In genomic region chr2:179461367-179461886, GRCh38 we compare ENCODE assay signal across 31 cellular contexts.
DNase-seq lines count a peak whose midpoint lies in the region; ATAC-seq, FAIRE-seq and TF ChIP-seq lines count a peak whose summit lies in the region.
"Had no signal": no experiment of that assay in that cellular context is flagged by ENCODE, and none has a peak within 500 bp of the region (broad histone marks: within the 10 kb centered on the region; RNA-seq: fewer than 3 reads in every experiment).

No MANE protein-coding gene starts in this region.

- TF ChIP-seq POLR2A in heart left ventricle (IDR thresholded peaks at IDR 0.05) = no peak

- no peaks in the 10 kb centered on the region for H3K9me2 ChIP-seq in GM23248 (ENCODE audit: insufficient read depth)

- H2AFZ ChIP-seq in GM23248 = no peak overlapping the region

- ATAC-seq in foreskin keratinocyte (no peak), esophagus mucosa (no peak), HG03439 (IDR thresholded peaks at IDR 0.05; ENCODE audit: unreplicated experiment) (no peak), heart left ventricle (no peak)
- ATAC-seq: heart right ventricle, natural killer cell had no signal

- H3K4me2 ChIP-seq in GM23248 (ENCODE audit: unreplicated experiment) = no peak overlapping the region

- H3K9ac ChIP-seq in GM23248 = no peak overlapping the region

- H3K27ac ChIP-seq in GM23248 (peak overlapping the region; percentile 97), foreskin keratinocyte (peak overlapping the region; percentile 83), heart left ventricle (no peak overlapping the region)
- H3K27ac ChIP-seq: cardiac muscle cell, esophagus muscularis mucosa, heart right ventricle, Peyer's patch, prostate gland, SJCRH30, VCaP had no signal

- no peaks in the 10 kb centered on the region for H3K36me3 ChIP-seq in GM23248 (ENCODE audit: low read depth)
- H3K36me3 ChIP-seq in heart left ventricle = no peaks in the 10 kb centered on the region
- H3K36me3 ChIP-seq: cardiac muscle cell, esophagus muscularis mucosa, heart right ventricle, Peyer's patch, prostate gland, SJCRH30, tibial nerve had no signal

- no peak overlapping the region for H3K4me3 ChIP-seq in GM23248
- H3K4me3 ChIP-seq in heart left ventricle = no peak overlapping the region
- H3K4me3 ChIP-seq: cardiac muscle cell, esophagus muscularis mucosa, heart right ventricle, Peyer's patch, prostate gland, SJCRH30, tibial nerve had no signal

- DNase-seq in GM23248 (no peak), RCC 7860 (ENCODE audit: low spot score) (no peak), foreskin keratinocyte (no peak), Kasumi-1 (lab: John Stamatoyannopoulos, UW) (no peak), heart left ventricle (no peak)
- DNase-seq: activated CD4-positive, alpha-beta T cell treated with anti-CD3 and anti-CD28 coated beads for 36 hours; activated effector memory CD4-positive, alpha-beta T cell treated with Interleukin-2 at 50 U/mL for 16 hours; activated T-cell treated with anti-CD3 and anti-CD28 coated beads for 4 hours; anterior cingulate cortex; cortex of kidney; effector memory CD4-positive, alpha-beta T cell; foreskin melanocyte; GOT3; heart right ventricle; natural killer cell; NCI-H1436 treated with DMSO at 0.1 percent for 48 hours; NCI-H748 treated with DMSO at 0.1 percent for 48 hours; Peyer's patch; SJCRH30; stimulated activated CD4-positive, alpha-beta T cell treated with anti-CD3 and anti-CD28 coated beads, Interleukin-15, amount 100 ng/mL, for 24 hours; stimulated activated CD4-positive, alpha-beta T cell treated with anti-CD3 and anti-CD28 coated beads, Interleukin-4, amount 100 ng/mL, for 4 hours; SW 1271; T-helper 9 cell had no signal

- peak; percentile 15 for FAIRE-seq in RCC 7860 (lab: Jason Lieb, UNC)
- FAIRE-seq: GM19239 had no signal

- peaks cover 10% of the 10 kb centered on the region for H3K4me1 ChIP-seq in GM23248 (ENCODE audit: insufficient read depth)
- H3K4me1 ChIP-seq in foreskin keratinocyte = peaks cover 9% of the 10 kb centered on the region
- no peaks in the 10 kb centered on the region for H3K4me1 ChIP-seq in heart left ventricle
- H3K4me1 ChIP-seq: heart right ventricle, Peyer's patch, prostate gland, SJCRH30, tibial nerve had no signal

- TF ChIP-seq CTCF in foreskin keratinocyte (conservative IDR thresholded peaks at IDR 0.05) (no peak), heart left ventricle (IDR thresholded peaks at IDR 0.05) (no peak)

- intact Hi-C loops in heart left ventricle (cut with DNase I) = no loop called here

- in situ Hi-C loops in GM23248 (cut with MboI) = no loop called here

- no peaks in the 10 kb centered on the region for H3K79me2 ChIP-seq in GM23248 (ENCODE audit: insufficient read depth)

- H3F3A ChIP-seq in GM23248 (ENCODE audit: insufficient read depth) = peaks cover 32% of the 10 kb centered on the region

- no peaks in the 10 kb centered on the region for H4K20me1 ChIP-seq in GM23248 (ENCODE audit: insufficient read depth)

- H3K27me3 ChIP-seq in GM23248 (replicated peaks; ENCODE audit: insufficient read depth) (no peaks in the 10 kb centered on the region), foreskin keratinocyte (no peaks in the 10 kb centered on the region), heart left ventricle (no peaks in the 10 kb centered on the region)
- H3K27me3 ChIP-seq: cardiac muscle cell, esophagus muscularis mucosa, heart right ventricle, Peyer's patch, SJCRH30, tibial nerve had no signal

- H3K9me3 ChIP-seq in GM23248 (ENCODE audit: low read depth) = no peaks in the 10 kb centered on the region
- H3K9me3 ChIP-seq in heart left ventricle = peaks cover 0 to 7% (median 0%) of the 10 kb centered on the region in 12 donors
- H3K9me3 ChIP-seq: esophagus muscularis mucosa, Peyer's patch, prostate gland, SJCRH30, tibial nerve had no signal

Comparison
In these comparisons a context has a peak if more than half of its experiments do, and no peak if none do; other contexts are left out.
1. H3K27ac ChIP-seq: peak in GM23248 (single experiment) and foreskin keratinocyte (single experiment); none in heart left ventricle (0 of 12).